In the genomic region with DNA sequence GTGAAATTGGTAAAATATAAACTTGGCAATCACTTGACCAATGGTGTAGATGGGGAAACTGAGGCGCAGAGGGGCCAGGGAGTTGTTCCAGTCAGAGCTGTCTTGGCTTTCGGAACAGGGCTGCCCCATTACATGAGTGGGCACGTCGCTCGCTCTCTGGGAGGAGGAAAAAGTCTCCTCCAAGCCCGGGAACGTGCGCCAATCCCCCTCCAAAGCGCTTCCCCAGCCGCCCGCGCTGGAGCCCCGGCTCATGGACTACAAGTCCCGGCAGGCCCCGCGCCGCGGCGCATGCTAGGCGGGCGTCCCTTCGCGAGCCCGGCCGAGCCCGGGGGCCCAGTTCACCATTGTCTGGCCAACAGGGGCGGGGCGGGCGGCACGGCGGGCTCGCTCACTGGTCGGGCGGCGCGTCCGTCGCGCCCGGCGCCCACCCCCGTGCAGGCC, we compare ENCODE assay signal across 9 cellular contexts. TPM values are rescaled to one million over a fixed set of nuclear protein-coding genes. Genes with fewer than 3 reads are reported as not detected.
DNase-seq lines count a peak whose midpoint lies in the region; ATAC-seq and TF ChIP-seq lines count a peak whose summit lies in the region.
"Had no signal": no experiment of that assay in that cellular context is flagged by ENCODE, and none has a peak within 500 bp of the region (broad histone marks: within the 10 kb centered on the region; RNA-seq: fewer than 3 reads in every experiment).

No MANE protein-coding gene starts in this region.

- intact Hi-C loops in MCF 10A (cut with micrococcal nuclease), result no loop called here

- H3K9me3 Mint-ChIP-seq in MCF 10A (ENCODE audit: unreplicated experiment), result no peaks in the 10 kb centered on the region

- no peak overlapping the region for H3K27ac Mint-ChIP-seq in MCF 10A (ENCODE audit: low read depth, unreplicated experiment)

- no peaks in the 10 kb centered on the region for H3K36me3 ChIP-seq in iPS-20b (ENCODE audit: insufficient read depth, low read depth, low read length)
- H3K36me3 ChIP-seq in skeletal muscle tissue (ENCODE audit: control insufficient read depth in 3 of 3, insufficient read depth in 3 of 3, low read length in 3 of 3), result no peaks in the 10 kb centered on the region

- CTCF ChIA-PET in MCF 10A (lab: Yijun Ruan, JAX), result interaction anchor here (0.7 kb wide), 1 partner anchor 949 kb away, joined by 3 read pairs; no protein-coding TSS in a partner anchor

- peak; percentile 87 for ATAC-seq in HG03103 (IDR thresholded peaks at IDR 0.05; ENCODE audit: low read depth, unreplicated experiment)

- peak overlapping the region; percentile 92 for H3K4me3 Mint-ChIP-seq in MCF 10A (ENCODE audit: unreplicated experiment)

- no peak for TF ChIP-seq CTCF in VCaP (conservative IDR thresholded peaks at IDR 0.05)
- no peak for TF ChIP-seq CTCF in MCF 10A (IDR thresholded peaks at IDR 0.05; ENCODE audit: unreplicated experiment)

- H3K9ac ChIP-seq in iPS-20b (ENCODE audit: low read depth, low read length) (peak overlapping the region; percentile 86), skeletal muscle tissue (ENCODE audit: low read depth in 1 of 3, low read length in 3 of 3) (peak overlapping the region; percentile 41 to 83 (median 75))

- H3K4me1 ChIP-seq in iPS-20b (ENCODE audit: insufficient read depth, low read length), result peaks cover 5% of the 10 kb centered on the region; the same call in 1 of the 2 replicates
- peaks cover 17 to 22% (median 21%) of the 10 kb centered on the region in 3 donors for H3K4me1 ChIP-seq in skeletal muscle tissue (ENCODE audit: control insufficient read depth in 3 of 3, insufficient read depth in 3 of 3, low read length in 3 of 3)

- no TSS peak for BruUV-seq in MCF 10A (replicated peaks; lab: Mats Ljungman, UMichigan)

- H3K4me3 ChIP-seq in iPS-20b (ENCODE audit: low read length) (peak overlapping the region; percentile 71), skeletal muscle tissue (ENCODE audit: low read length in 3 of 3) (peak overlapping the region; percentile 59 to 81 (median 70))

- H3K36me3 Mint-ChIP-seq in MCF 10A (ENCODE audit: insufficient read depth, unreplicated experiment), result peaks cover 5% of the 10 kb centered on the region

- peak; percentile 56 to 79 for DNase-seq in NCI-H187 (lab: John Stamatoyannopoulos, UW)
- no peak for DNase-seq in NCI-H187 treated with DMSO at 0.1 percent for 48 hours (lab: John Stamatoyannopoulos, UW)
- peak; percentile 84 for DNase-seq in NCI-H2196 (lab: John Stamatoyannopoulos, UW; ENCODE audit: unreplicated experiment)
- peak; percentile 94 for DNase-seq in MCF 10A (ENCODE audit: unreplicated experiment)

- no peaks in the 10 kb centered on the region for H3K27me3 Mint-ChIP-seq in MCF 10A (ENCODE audit: insufficient read depth, unreplicated experiment)

- peaks cover 26% of the 10 kb centered on the region for H3K4me1 Mint-ChIP-seq in MCF 10A (ENCODE audit: insufficient read depth, unreplicated experiment)

- H3K27me3 ChIP-seq in iPS-20b (ENCODE audit: insufficient read depth, low read length), result no peaks in the 10 kb centered on the region
- H3K27me3 ChIP-seq in skeletal muscle tissue (ENCODE audit: control insufficient read depth in 3 of 3, insufficient read depth in 3 of 3, low read length in 3 of 3), result no peaks in the 10 kb centered on the region

- H3K9me3 ChIP-seq in iPS-20b (ENCODE audit: insufficient read depth, low read depth, low read length) (no peaks in the 10 kb centered on the region), skeletal muscle tissue (ENCODE audit: control insufficient read depth in 3 of 3, low read length in 3 of 3) (no peaks in the 10 kb centered on the region)

- peak overlapping the region; percentile 69; the same call in 1 of the 2 replicates for H3K27ac ChIP-seq in VCaP
- peak overlapping the region; percentile 75 for H3K27ac ChIP-seq in iPS-20b (ENCODE audit: low read length)
- peak overlapping the region; percentile 76 for H3K27ac ChIP-seq in skeletal muscle tissue (ENCODE audit: low read depth, low read length)
- H3K27ac ChIP-seq: 22Rv1 had no signal

- POLR2A ChIA-PET in MCF 10A (lab: Yijun Ruan, JAX), result no interaction called here

RNA-seq across cellular contexts. Expression of a gene that starts 0.3 kb away (rescaled TPM):
- total RNA-seq in MCF 10A (2022), result 16.4 and 17.4 TPM in 2 replicates
- total RNA-seq in skeletal muscle tissue, result 15.1 TPM

RNA-seq across cellular contexts. Expression of a gene that starts 33.4 kb away (rescaled TPM):
- total RNA-seq in MCF 10A (2022) (564 and 601 TPM in 2 replicates), skeletal muscle tissue (193 TPM)

RNA-seq across cellular contexts. Expression of a gene that starts 35.3 kb away (rescaled TPM):
- 12.1 and 14.1 TPM in 2 replicates for total RNA-seq in MCF 10A (2022)
- total RNA-seq in skeletal muscle tissue, result 23.0 TPM

RNA-seq across cellular contexts. Expression of a gene that starts 41.5 kb away (rescaled TPM):
- total RNA-seq in MCF 10A (2022) (69.5 and 85.1 TPM in 2 replicates), skeletal muscle tissue (77.8 TPM)
